In genomic region chr11:97140885-97141494, GRCh38 we compare ENCODE assay signal across 8 cellular contexts.
DNase-seq lines count a peak whose midpoint lies in the region; ATAC-seq lines count a peak whose summit lies in the region.

No MANE protein-coding gene starts in this region.

- no peak overlapping the region for H3K4me3 Mint-ChIP-seq in activated T-helper 1 cell treated with anti-CD3 and anti-CD28 coated beads, Interleukin-12 subunit alpha, Interleukin-12 subunit beta, Interleukin-2, Interleukin-4 antibody, amounts not matched to agents 30 ng/mL and 10 ng/mL and 1 ng/mL, durations not matched to agents 14 hours and 24 hours and 36 hours

- H3K36me3 Mint-ChIP-seq in activated T-helper 1 cell treated with anti-CD3 and anti-CD28 coated beads, Interleukin-12 subunit alpha, Interleukin-12 subunit beta, Interleukin-2, Interleukin-4 antibody, amounts not matched to agents 30 ng/mL and 10 ng/mL and 1 ng/mL, durations not matched to agents 14 hours and 24 hours and 36 hours (ENCODE audit: low read depth): no peaks in the 10 kb centered on the region

- H3K9me3 Mint-ChIP-seq in activated T-helper 1 cell treated with anti-CD3 and anti-CD28 coated beads, Interleukin-12 subunit alpha, Interleukin-12 subunit beta, Interleukin-2, Interleukin-4 antibody, amounts not matched to agents 30 ng/mL and 10 ng/mL and 1 ng/mL, durations not matched to agents 14 hours and 24 hours and 36 hours: no peaks in the 10 kb centered on the region

- H3K4me1 Mint-ChIP-seq in activated T-helper 1 cell treated with anti-CD3 and anti-CD28 coated beads, Interleukin-12 subunit alpha, Interleukin-12 subunit beta, Interleukin-2, Interleukin-4 antibody, amounts not matched to agents 30 ng/mL and 10 ng/mL and 1 ng/mL, durations not matched to agents 14 hours and 24 hours and 36 hours (ENCODE audit: low read depth): no peaks in the 10 kb centered on the region

- peak; percentile 61 for ATAC-seq in HG03432 (IDR thresholded peaks at IDR 0.05; ENCODE audit: unreplicated experiment)
- no peak for ATAC-seq in activated CD4-positive, CD25-positive, alpha-beta regulatory T cell treated with anti-CD3 and anti-CD28 coated beads, Interleukin-2, amount 50 U/mL, for 24 hours
- ATAC-seq in GM18502 (IDR thresholded peaks at IDR 0.05; ENCODE audit: poor library complexity, unreplicated experiment): no peak

- H3K27ac Mint-ChIP-seq in activated T-helper 1 cell treated with anti-CD3 and anti-CD28 coated beads, Interleukin-12 subunit alpha, Interleukin-12 subunit beta, Interleukin-2, Interleukin-4 antibody, amounts not matched to agents 30 ng/mL and 10 ng/mL and 1 ng/mL, durations not matched to agents 14 hours and 24 hours and 36 hours: no peak overlapping the region

- no peaks in the 10 kb centered on the region for H3K27me3 Mint-ChIP-seq in activated T-helper 1 cell treated with anti-CD3 and anti-CD28 coated beads, Interleukin-12 subunit alpha, Interleukin-12 subunit beta, Interleukin-2, Interleukin-4 antibody, amounts not matched to agents 30 ng/mL and 10 ng/mL and 1 ng/mL, durations not matched to agents 14 hours and 24 hours and 36 hours (ENCODE audit: insufficient read depth)

- DNase-seq in ELF-1 (ENCODE audit: low read depth, low spot score) (peak; percentile 19), SKM-1 treated with dmso at 0.1 percent for 144 hours (lab: John Stamatoyannopoulos, UW; ENCODE audit: unreplicated experiment) (peak; percentile 24), iris pigment epithelial cell (ENCODE audit: low read depth) (peak; percentile 3), caudate nucleus (lab: John Stamatoyannopoulos, UW) (no peak)
- DNase-seq in activated T-helper 1 cell treated with anti-CD3 and anti-CD28 coated beads, Interleukin-12 subunit alpha, Interleukin-12 subunit beta, Interleukin-2, Interleukin-4 antibody, amounts not matched to agents 30 ng/mL and 10 ng/mL and 1 ng/mL, durations not matched to agents 14 hours and 24 hours and 36 hours (ENCODE audit: low spot score): no peak

- no peak overlapping the region for H3K27ac ChIP-seq in caudate nucleus (ENCODE audit: low read depth, low read length)

- intact Hi-C loops in activated T-helper 1 cell treated with anti-CD3 and anti-CD28 coated beads, Interleukin-12 subunit alpha, Interleukin-12 subunit beta, Interleukin-2, Interleukin-4 antibody, amounts not matched to agents 30 ng/mL and 10 ng/mL and 1 ng/mL, durations not matched to agents 14 hours and 24 hours and 36 hours (cut with micrococcal nuclease): loop anchor here (5.0 kb wide), 1 partner anchor 679 kb away; no protein-coding TSS in a partner anchor

Comparison
In these comparisons a context has a peak if more than half of its experiments do, and no peak if none do; other contexts are left out.
1. DNase-seq: peak in ELF-1 (single experiment), SKM-1 treated with dmso at 0.1 percent for 144 hours (single experiment) and iris pigment epithelial cell (single experiment); none in activated T-helper 1 cell treated with anti-CD3 and anti-CD28 coated beads, Interleukin-12 subunit alpha, Interleukin-12 subunit beta, Interleukin-2, Interleukin-4 antibody, amounts not matched to agents 30 ng/mL and 10 ng/mL and 1 ng/mL, durations not matched to agents 14 hours and 24 hours and 36 hours (single experiment) and caudate nucleus (0 of 61).